20 cellular contexts compared by ENCODE assay signal in the genomic region with DNA sequence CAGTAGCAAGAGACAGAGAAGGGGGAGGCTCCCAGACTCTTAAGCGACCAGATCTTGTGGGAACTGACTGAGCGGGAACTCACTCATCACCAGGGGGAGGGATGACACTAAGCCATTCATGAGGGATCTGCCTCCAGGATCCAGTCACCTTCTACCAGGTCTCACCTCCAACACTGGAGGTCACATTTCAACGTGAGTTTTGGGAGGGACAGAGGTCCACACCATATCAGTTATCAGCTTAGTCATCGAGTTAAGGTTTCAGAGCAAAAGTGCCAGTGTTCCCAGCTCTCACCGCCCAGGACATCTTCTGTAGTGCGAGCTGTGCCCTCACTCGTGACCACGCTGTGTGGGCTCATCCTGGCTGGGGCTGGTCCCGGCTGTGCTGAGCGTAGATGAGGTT.
DNase-seq lines count a peak whose midpoint lies in the region; ATAC-seq, FAIRE-seq and TF ChIP-seq lines count a peak whose summit lies in the region.
"Had no signal": no experiment of that assay in that cellular context is flagged by ENCODE, and none has a peak within 500 bp of the region (broad histone marks: within the 10 kb centered on the region; RNA-seq: fewer than 3 reads in every experiment).

No MANE protein-coding gene starts in this region.

- no peak overlapping the region for H2AFZ ChIP-seq in GM12878 (ENCODE audit: control insufficient read depth, low read depth, low read length)
- H2AFZ ChIP-seq in osteoblast (ENCODE audit: low read length): no peak overlapping the region

- no peaks in the 10 kb centered on the region for H3K4me1 ChIP-seq in GM12878 (ENCODE audit: control insufficient read depth, insufficient read depth, low read length)
- no peaks in the 10 kb centered on the region for H3K4me1 ChIP-seq in osteoblast (ENCODE audit: insufficient read depth, low read length)
- H3K4me1 ChIP-seq in naive thymus-derived CD4-positive, alpha-beta T cell (ENCODE audit: control insufficient read depth in 2 of 2, insufficient read depth in 2 of 2, low read length in 2 of 2): no peaks in the 10 kb centered on the region

- POLR2A ChIA-PET in GM12878 (lab: Charles Lee): no interaction called here
- POLR2A ChIA-PET in naive thymus-derived CD4-positive, alpha-beta T cell (lab: Charles Lee): no interaction called here

- H3K27ac ChIP-seq in GM12878 (ENCODE audit: control insufficient read depth, insufficient read depth) (no peak overlapping the region), osteoblast (ENCODE audit: low read depth, low read length) (no peak overlapping the region)
- H3K27ac ChIP-seq in naive thymus-derived CD4-positive, alpha-beta T cell (ENCODE audit: low read depth, low read length): no peak overlapping the region
- H3K27ac ChIP-seq: BLaER1 treated with 17β-estradiol and CSF1 and Interleukin-3, amounts not matched to agents 10 nM and 100 nM; RWPE1 had no signal

- H3K9me3 Mint-ChIP-seq in activated T-cell treated with anti-CD3 and anti-CD28 coated beads, Interleukin-2, amount 50 U/mL, for 72 hours: no peaks in the 10 kb centered on the region
- no peaks in the 10 kb centered on the region for H3K9me3 Mint-ChIP-seq in type B pancreatic cell
- no peaks in the 10 kb centered on the region for H3K9me3 Mint-ChIP-seq in naive thymus-derived CD4-positive, alpha-beta T cell
- H3K9me3 Mint-ChIP-seq: CD8-positive, alpha-beta memory T cell had no signal

- no peak overlapping the region for H3K4me2 ChIP-seq in GM12878 (ENCODE audit: control insufficient read depth, insufficient read depth)
- no peak overlapping the region for H3K4me2 ChIP-seq in osteoblast (ENCODE audit: insufficient read depth, low read length)
- H3K4me2 ChIP-seq: BLaER1 treated with 17β-estradiol and CSF1 and Interleukin-3, amounts not matched to agents 10 nM and 100 nM had no signal

- SMC1A ChIA-PET in GM12878 (lab: Charles Lee; ENCODE audit: uncharacterized antibody, unreplicated experiment): interaction anchor here (2.0 kb wide), 1 partner anchor 106 kb away, joined by 5 read pairs; no protein-coding TSS in a partner anchor

- ATAC-seq in activated T-cell treated with anti-CD3 and anti-CD28 coated beads, Interleukin-2, amount 50 U/mL, for 72 hours (replicated peaks in 1 of 2): no peak
- ATAC-seq in GM12878 (no peak), HG02870 (IDR thresholded peaks at IDR 0.05; ENCODE audit: unreplicated experiment) (no peak)
- no peak for ATAC-seq in naive thymus-derived CD4-positive, alpha-beta T cell
- ATAC-seq: PC-3 had no signal

- no peak overlapping the region for H3K9ac ChIP-seq in GM12878 (ENCODE audit: control insufficient read depth, insufficient read depth, low read length)
- H3K9ac ChIP-seq: BLaER1 treated with 17β-estradiol and CSF1 and Interleukin-3, amounts not matched to agents 10 nM and 100 nM had no signal

- no peaks in the 10 kb centered on the region for H3K79me2 ChIP-seq in GM12878 (ENCODE audit: control insufficient read depth, insufficient read depth, low read length)
- no peaks in the 10 kb centered on the region for H3K79me2 ChIP-seq in osteoblast (ENCODE audit: insufficient read depth, low read length)

- no peaks in the 10 kb centered on the region for H3K27me3 ChIP-seq in GM12878 (replicated peaks in 1 of 2; ENCODE audit: control insufficient read depth in 2 of 2, insufficient read depth in 2 of 2, low read length in 1 of 2)
- H3K27me3 ChIP-seq in osteoblast (ENCODE audit: insufficient read depth, low read length): no peaks in the 10 kb centered on the region
- H3K27me3 ChIP-seq in naive thymus-derived CD4-positive, alpha-beta T cell (ENCODE audit: control insufficient read depth in 2 of 2, insufficient read depth in 2 of 2, low read length in 2 of 2): no peaks in the 10 kb centered on the region
- H3K27me3 ChIP-seq: BLaER1 treated with 17β-estradiol and CSF1 and Interleukin-3, amounts not matched to agents 10 nM and 100 nM; MG63 had no signal

- no peak for DNase-seq in activated T-cell treated with anti-CD3 and anti-CD28 coated beads, Interleukin-2, amount 50 U/mL, for 72 hours
- no peak for DNase-seq in activated T-cell treated with anti-CD3 and anti-CD28 coated beads, Interleukin-2, amount 50 U/mL, for 1 hour
- no peak for DNase-seq in GM12878 (ENCODE audit: low read depth, low spot score)
- peak; percentile 58 for DNase-seq in osteoblast (ENCODE audit: insufficient read length, low spot score, missing footprints)
- DNase-seq in type B pancreatic cell (ENCODE audit: extremely low spot score, unreplicated experiment): no peak
- no peak for DNase-seq in naive thymus-derived CD4-positive, alpha-beta T cell
- no peak for DNase-seq in effector CD4-positive, alpha-beta T cell
- DNase-seq: CD8-positive, alpha-beta memory T cell; Kasumi-1; MG63; NCI-H1048; NCI-H1436; NCI-H1930; NCI-H526; PC-3 had no signal

- FAIRE-seq in GM12878 (lab: Jason Lieb, UNC): no peak
- FAIRE-seq: D721Med, H1 had no signal

- H3K4me3 Mint-ChIP-seq in activated T-cell treated with anti-CD3 and anti-CD28 coated beads, Interleukin-2, amount 50 U/mL, for 72 hours: no peak overlapping the region
- no peak overlapping the region for H3K4me3 Mint-ChIP-seq in type B pancreatic cell
- no peak overlapping the region for H3K4me3 Mint-ChIP-seq in naive thymus-derived CD4-positive, alpha-beta T cell

- peaks cover 7 to 13% of the 10 kb centered on the region in 2 donors for H3K36me3 Mint-ChIP-seq in activated T-cell treated with anti-CD3 and anti-CD28 coated beads, Interleukin-2, amount 50 U/mL, for 72 hours (ENCODE audit: insufficient read depth in 2 of 2)
- H3K36me3 Mint-ChIP-seq in type B pancreatic cell: peaks cover 21% of the 10 kb centered on the region
- H3K36me3 Mint-ChIP-seq in naive thymus-derived CD4-positive, alpha-beta T cell: peaks cover 9 to 43% (median 32%) of the 10 kb centered on the region in 5 donors

- H3K27me3 Mint-ChIP-seq in activated T-cell treated with anti-CD3 and anti-CD28 coated beads, Interleukin-2, amount 50 U/mL, for 72 hours (ENCODE audit: low read depth): no peaks in the 10 kb centered on the region
- H3K27me3 Mint-ChIP-seq in type B pancreatic cell: no peaks in the 10 kb centered on the region
- H3K27me3 Mint-ChIP-seq in naive thymus-derived CD4-positive, alpha-beta T cell: no peaks in the 10 kb centered on the region

- H3K27ac Mint-ChIP-seq in activated T-cell treated with anti-CD3 and anti-CD28 coated beads, Interleukin-2, amount 50 U/mL, for 72 hours: peak overlapping the region; percentile 12
- H3K27ac Mint-ChIP-seq in type B pancreatic cell: peak overlapping the region; percentile 23
- peak overlapping the region in 1 of 9 donors; percentile 51 for H3K27ac Mint-ChIP-seq in naive thymus-derived CD4-positive, alpha-beta T cell

- BruUV-seq in GM12878 (replicated peaks; lab: Mats Ljungman, UMichigan): no TSS peak

- no peak for TF ChIP-seq EP300 in GM12878 (IDR thresholded peaks at IDR 0.05; ENCODE audit: borderline replicate concordance in 1 of 2, control insufficient read depth in 1 of 2, low read depth in 2 of 2, low read length in 2 of 2)

- 92% methylated on average over 10 of the region's 10 CpGs for WGBS in GM12878 (ENCODE audit: insufficient coverage, insufficient replicate concordance, low lambda C conversion rate, missing lambda C conversion rate)

- intact Hi-C loops in GM12878 (cut with micrococcal nuclease; ENCODE audit: unreplicated experiment): no loop called here
- intact Hi-C loops in naive thymus-derived CD4-positive, alpha-beta T cell (cut with micrococcal nuclease): loop anchor here in 1 of 2 donors (10.0 kb wide), 1 partner anchor 104 kb away; no protein-coding TSS in a partner anchor

- RAD21 ChIA-PET in GM12878 (lab: Charles Lee; ENCODE audit: unreplicated experiment): no interaction called here

- CTCF ChIA-PET in GM12878 (lab: Yijun Ruan, JAX): interaction anchor here (0.6 to 0.9 kb wide), 3 partner anchors 106 to 222 kb away, joined by 3 to 4 read pairs (median 3); no protein-coding TSS in a partner anchor
- CTCF ChIA-PET in naive thymus-derived CD4-positive, alpha-beta T cell (lab: Charles Lee): no interaction called here

- no peaks in the 10 kb centered on the region for H3K9me3 ChIP-seq in GM12878 (replicated peaks; ENCODE audit: control insufficient read depth, insufficient read depth, low read length)
- H3K9me3 ChIP-seq in osteoblast (ENCODE audit: low read depth, low read length): no peaks in the 10 kb centered on the region
- no peaks in the 10 kb centered on the region for H3K9me3 ChIP-seq in naive thymus-derived CD4-positive, alpha-beta T cell (ENCODE audit: control insufficient read depth in 2 of 3, low read length in 3 of 3)
- H3K9me3 ChIP-seq: BLaER1 treated with 17β-estradiol and CSF1 and Interleukin-3, amounts not matched to agents 10 nM and 100 nM; MG63 had no signal

- H3K4me3 ChIP-seq in GM12878 (no peak overlapping the region), osteoblast (ENCODE audit: insufficient read depth, low read length) (no peak overlapping the region)
- no peak overlapping the region for H3K4me3 ChIP-seq in naive thymus-derived CD4-positive, alpha-beta T cell (ENCODE audit: low read length)
- H3K4me3 ChIP-seq: BLaER1 treated with 17β-estradiol and CSF1 and Interleukin-3, amounts not matched to agents 10 nM and 100 nM; MG63 had no signal

- in situ Hi-C loops in GM12878 (cut with MboI): no loop called here

- TF ChIP-seq CTCF in GM12878 (IDR thresholded peaks at IDR 0.05 in 2 of 3, conservative IDR thresholded peaks at IDR 0.05 in 1 of 3; ENCODE audit: control insufficient read depth in 2 of 3, extremely low read depth in 1 of 3, insufficient read depth in 1 of 3, low read depth in 3 of 3, low read length in 3 of 3) (no peak), osteoblast (IDR thresholded peaks at IDR 0.05; ENCODE audit: extremely low read depth, low read depth, low read length) (no peak), type B pancreatic cell (conservative IDR thresholded peaks at IDR 0.05) (no peak)

- peaks cover 36 to 59% of the 10 kb centered on the region in 2 experiments for H3K36me3 ChIP-seq in GM12878 (ENCODE audit: control insufficient read depth in 2 of 2, insufficient read depth in 2 of 2, low read length in 1 of 2)
- H3K36me3 ChIP-seq in osteoblast (ENCODE audit: insufficient read depth, low read length): peaks cover 57% of the 10 kb centered on the region
- H3K36me3 ChIP-seq in naive thymus-derived CD4-positive, alpha-beta T cell (ENCODE audit: control insufficient read depth in 2 of 3, insufficient read depth in 3 of 3, low read length in 3 of 3): peaks cover 8 to 86% (median 14%) of the 10 kb centered on the region in 3 experiments

- TF ChIP-seq POLR2A in GM12878 (IDR thresholded peaks at IDR 0.05; ENCODE audit: low read depth, low read length): no peak

- no peaks in the 10 kb centered on the region for H4K20me1 ChIP-seq in GM12878 (ENCODE audit: control insufficient read depth, insufficient read depth)
- H4K20me1 ChIP-seq in osteoblast (ENCODE audit: insufficient read depth, low read length): peaks cover 7% of the 10 kb centered on the region

- TF ChIP-seq RAD21 in GM12878 (IDR thresholded peaks at IDR 0.05; ENCODE audit: insufficient read depth, low read depth, low read length): no peak

- H3K4me1 Mint-ChIP-seq in activated T-cell treated with anti-CD3 and anti-CD28 coated beads, Interleukin-2, amount 50 U/mL, for 72 hours (ENCODE audit: low read depth): no peaks in the 10 kb centered on the region
- H3K4me1 Mint-ChIP-seq in type B pancreatic cell (ENCODE audit: unreplicated experiment): no peaks in the 10 kb centered on the region
- peaks cover 0 to 10% (median 0%) of the 10 kb centered on the region in 7 donors for H3K4me1 Mint-ChIP-seq in naive thymus-derived CD4-positive, alpha-beta T cell
